Comparison of ENCODE assay signal across 9 cellular contexts in the genomic region with DNA sequence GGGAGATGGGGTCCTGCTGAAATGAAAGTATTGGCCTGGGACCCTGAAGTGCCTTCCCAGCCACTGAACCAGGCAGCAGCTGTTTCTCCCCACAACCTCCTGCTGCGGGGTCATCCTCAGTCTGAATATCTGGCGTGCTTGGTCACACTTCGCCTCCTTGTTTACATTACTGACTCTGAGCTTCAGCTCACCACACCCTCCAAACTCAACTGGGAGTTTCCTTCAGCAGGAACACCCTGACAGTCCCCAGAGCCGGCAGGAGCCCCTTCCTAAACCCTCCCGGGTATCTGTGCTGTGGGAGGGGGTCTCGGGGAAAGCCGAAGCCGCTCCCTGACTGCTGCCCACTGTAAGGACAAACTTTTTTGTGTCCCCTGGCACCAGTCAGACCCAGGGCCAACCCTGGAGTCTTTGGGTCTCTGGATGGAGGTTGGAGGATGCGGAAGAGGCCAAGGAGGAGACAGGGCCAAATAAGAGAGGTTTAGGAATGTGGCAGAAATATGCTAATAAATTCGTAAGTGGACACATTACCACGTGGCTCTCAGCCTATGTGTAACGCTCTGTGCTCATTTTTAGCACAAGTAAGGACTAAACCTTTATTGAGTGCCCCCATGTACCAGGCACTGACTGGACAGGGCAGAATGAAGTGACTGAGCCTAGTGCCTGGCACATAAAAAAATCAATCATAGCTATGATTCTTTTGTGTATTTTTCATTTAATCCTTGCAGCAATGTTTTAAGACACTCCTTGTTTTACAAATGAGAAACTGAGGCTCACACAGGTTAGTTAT. TPM values are rescaled to one million over a fixed set of nuclear protein-coding genes. Genes with fewer than 3 reads are reported as not detected.
DNase-seq lines count a peak whose midpoint lies in the region; ATAC-seq and TF ChIP-seq lines count a peak whose summit lies in the region.
"Had no signal": no experiment of that assay in that cellular context is flagged by ENCODE, and none has a peak within 500 bp of the region (broad histone marks: within the 10 kb centered on the region; RNA-seq: fewer than 3 reads in every experiment).

No MANE protein-coding gene starts in this region.

- ATAC-seq in left lobe of liver: peak; percentile 60
- ATAC-seq in HG02571 (IDR thresholded peaks at IDR 0.05; ENCODE audit: unreplicated experiment): no peak

- TF ChIP-seq POLR2A in spleen (IDR thresholded peaks at IDR 0.05): no peak

- no peaks in the 10 kb centered on the region for H3K9me3 ChIP-seq in spleen

- peaks cover 0 to 42% (median 29%) of the 10 kb centered on the region in 6 donors for H3K4me1 ChIP-seq in spleen

- H3K27ac ChIP-seq in spleen: peak overlapping the region in 7 of 8 donors; percentile 67 to 80 (median 74)

- DNase-seq in HT1080 (ENCODE audit: low read depth) (peak; percentile 17), choroid plexus epithelial cell (ENCODE audit: low read depth) (peak; percentile 88), left lobe of liver (ENCODE audit: low spot score) (no peak), spleen (no peak), DMS 273 (lab: John Stamatoyannopoulos, UW; ENCODE audit: unreplicated experiment) (no peak), NCI-H187 (lab: John Stamatoyannopoulos, UW) (no peak), NOMO-1 (lab: John Stamatoyannopoulos, UW; ENCODE audit: unreplicated experiment in 2 of 2) (no peak)
- DNase-seq: NCI-H1694 had no signal

- no peaks in the 10 kb centered on the region for H3K27me3 ChIP-seq in spleen (replicated peaks in 1 of 7)

- 70 to 82% (median 80%) methylated on average over 12 of the region's 12 CpGs for WGBS in spleen, 5 donors

- intact Hi-C loops in spleen (cut with DNase I; ENCODE audit: low total_unique reads): loop anchor here (10.0 kb wide), 1 partner anchor 168 kb away; no protein-coding TSS in a partner anchor

- TF ChIP-seq CTCF in choroid plexus epithelial cell (conservative IDR thresholded peaks at IDR 0.05; ENCODE audit: low read depth, low read length) (no peak), spleen (IDR thresholded peaks at IDR 0.05 in 8 of 11, conservative IDR thresholded peaks at IDR 0.05 in 3 of 11) (no peak)

- H3K36me3 ChIP-seq in spleen: peaks cover 0 to 6% (median 0%) of the 10 kb centered on the region in 6 donors

- H3K4me3 ChIP-seq in choroid plexus epithelial cell (ENCODE audit: low read depth, low read length) (no peak overlapping the region), spleen (no peak overlapping the region)

RNA-seq across cellular contexts. Expression of a gene that starts 20.7 kb away (rescaled TPM):
- 0.03 and 0.23 TPM in 2 replicates for total RNA-seq in HT1080 (2014; rRNA removed; shearing (Covaris generic))
- 0.23 and 0.45 TPM in 2 replicates for polyA plus RNA-seq in HT1080 (2015; cell fraction: cytosol; rRNA removed)
- 1.5 and 1.6 TPM in 2 replicates for polyA plus RNA-seq in HT1080 (2015; cell fraction: nucleus; rRNA removed)
- total RNA-seq in left lobe of liver: 0.28 TPM
- 10 to 100 TPM in 4 of 7 donors, 1 to 10 TPM in 3; 5.5 to 14.3 (median 11.1) TPM for total RNA-seq in spleen
- polyA plus RNA-seq in spleen: 1 to 10 TPM in 2 of 3 donors, under 1 TPM in 1; 0.82 to 2.4 (median 1.1) TPM

Comparison
In these comparisons a context has a peak if more than half of its experiments do, and no peak if none do; other contexts are left out.
1. DNase-seq: peak in HT1080 (single experiment) and choroid plexus epithelial cell (single experiment); none in left lobe of liver (single experiment), spleen (single experiment), DMS 273 (single experiment), NCI-H187 (0 of 2) and NOMO-1 (0 of 2).